In genomic region chr6:137724018-137724403, GRCh38 we compare ENCODE assay signal across 1 cellular context.
TF ChIP-seq lines count a peak whose summit lies in the region.

No MANE protein-coding gene starts in this region.

TF ChIP-seq in HepG2, 621 proteins besides CTCF, POLR2A, EP300 and RAD21 (continued from another document and continues in another):
- TF ChIP-seq MTA1 (CRISPR knock-in tag; IDR thresholded peaks at IDR 0.05; ENCODE audit: borderline replicate concordance) = 0 out of 2 replicates have a peak, but pooled peaks have one; percentile 9
- TF ChIP-seq JUND (CRISPR knock-in tag; IDR thresholded peaks at IDR 0.05) = peak; percentile 68
- peak; percentile 50 for TF ChIP-seq ZNF770 (CRISPR knock-in tag; IDR thresholded peaks at IDR 0.05)
- TF ChIP-seq HMG20B (CRISPR knock-in tag; conservative IDR thresholded peaks at IDR 0.05) = peak; percentile 69; the same call in 1 of the 2 replicates
- TF ChIP-seq SNRNP70 (IDR thresholded peaks at IDR 0.05; ENCODE audit: low read depth, low read length) = no peak
- TF ChIP-seq ZHX2 (IDR thresholded peaks at IDR 0.05; ENCODE audit: low read depth) = peak; percentile 52; the same call in 1 of the 2 replicates
- TF ChIP-seq ZHX2 (CRISPR knock-in tag; IDR thresholded peaks at IDR 0.05; ENCODE audit: borderline replicate concordance) = 0 out of 2 replicates have a peak, but pooled peaks have one; percentile 87
- TF ChIP-seq ZNF331 (CRISPR knock-in tag; IDR thresholded peaks at IDR 0.05) = peak; percentile 85
- peak; percentile 92; the same call in 1 of the 2 replicates for TF ChIP-seq ZNF318 (CRISPR knock-in tag; IDR thresholded peaks at IDR 0.05)
- no peak for TF ChIP-seq TAF1 (CRISPR knock-in tag; IDR thresholded peaks at IDR 0.05)
- TF ChIP-seq TRIM24 (CRISPR knock-in tag; IDR thresholded peaks at IDR 0.05) = no peak
- peak; percentile 53; the same call in 1 of the 2 replicates for TF ChIP-seq SMAD3 (CRISPR knock-in tag; IDR thresholded peaks at IDR 0.05)
- peak; percentile 90 for TF ChIP-seq ZBTB20 (CRISPR knock-in tag; IDR thresholded peaks at IDR 0.05; ENCODE audit: borderline replicate concordance, low read depth)
- TF ChIP-seq CERS6 (CRISPR knock-in tag; IDR thresholded peaks at IDR 0.05) = peak; percentile 55; the same call in 1 of the 2 replicates
- TF ChIP-seq ETV5 (CRISPR knock-in tag; IDR thresholded peaks at IDR 0.05; ENCODE audit: borderline replicate concordance) = peak; percentile 72; the same call in 1 of the 2 replicates
- TF ChIP-seq RXRA (CRISPR knock-in tag; IDR thresholded peaks at IDR 0.05) = peak; percentile 79; the same call in 1 of the 2 replicates
- TF ChIP-seq CREM (IDR thresholded peaks at IDR 0.05) = no peak
- no peak for TF ChIP-seq CREM (CRISPR knock-in tag; IDR thresholded peaks at IDR 0.05)
- TF ChIP-seq TSC22D2 (CRISPR knock-in tag; IDR thresholded peaks at IDR 0.05; ENCODE audit: borderline replicate concordance) = peak; percentile 65; the same call in 1 of the 2 replicates
- no peak for TF ChIP-seq ZNF24 (IDR thresholded peaks at IDR 0.05)
- TF ChIP-seq YEATS2 (CRISPR knock-in tag; IDR thresholded peaks at IDR 0.05; ENCODE audit: borderline replicate concordance) = peak; percentile 44; the same call in 1 of the 2 replicates
- TF ChIP-seq ZNF354B (CRISPR knock-in tag; IDR thresholded peaks at IDR 0.05) = no peak
- TF ChIP-seq ZNF609 (CRISPR knock-in tag; IDR thresholded peaks at IDR 0.05; ENCODE audit: borderline replicate concordance) = peak; percentile 32; the same call in 1 of the 2 replicates
- 0 out of 2 replicates have a peak, but pooled peaks have one; percentile 49 for TF ChIP-seq ETS1 (CRISPR knock-in tag; IDR thresholded peaks at IDR 0.05)
- TF ChIP-seq RNF219 (CRISPR knock-in tag; IDR thresholded peaks at IDR 0.05) = no peak
